In genomic region chr10:21031232-21031790, GRCh38 we compare ENCODE assay signal across 17 cellular contexts.
"Had no signal": no experiment of that assay in that cellular context is flagged by ENCODE, and none has a peak within 500 bp of the region (broad histone marks: within the 10 kb centered on the region; RNA-seq: fewer than 3 reads in every experiment).

No MANE protein-coding gene starts in this region.

- H3K4me1 ChIP-seq: psoas muscle, stomach had no signal

- H3K9me3 ChIP-seq: neutrophil, psoas muscle, right lobe of liver, stomach had no signal

- H3K36me3 ChIP-seq: neutrophil, right lobe of liver, stomach had no signal

- H3K27ac ChIP-seq: coronary artery, neutrophil, psoas muscle, right lobe of liver, stomach had no signal

- H3K27me3 ChIP-seq: neutrophil, right lobe of liver, stomach had no signal

- H3K4me3 ChIP-seq: coronary artery, psoas muscle, right lobe of liver, stomach had no signal

- DNase-seq: effector CD4-positive, alpha-beta T cell; endodermal cell; erythroblast; foreskin melanocyte; head of caudate nucleus; kidney glomerular epithelial cell; mesendoderm; naive B cell; psoas muscle; retina; right lobe of liver; stimulated activated naive CD4-positive, alpha-beta T cell; stomach; substantia nigra; trophoblast cell had no signal
